ENCODE assay signal across 19 cellular contexts in the genomic region with DNA sequence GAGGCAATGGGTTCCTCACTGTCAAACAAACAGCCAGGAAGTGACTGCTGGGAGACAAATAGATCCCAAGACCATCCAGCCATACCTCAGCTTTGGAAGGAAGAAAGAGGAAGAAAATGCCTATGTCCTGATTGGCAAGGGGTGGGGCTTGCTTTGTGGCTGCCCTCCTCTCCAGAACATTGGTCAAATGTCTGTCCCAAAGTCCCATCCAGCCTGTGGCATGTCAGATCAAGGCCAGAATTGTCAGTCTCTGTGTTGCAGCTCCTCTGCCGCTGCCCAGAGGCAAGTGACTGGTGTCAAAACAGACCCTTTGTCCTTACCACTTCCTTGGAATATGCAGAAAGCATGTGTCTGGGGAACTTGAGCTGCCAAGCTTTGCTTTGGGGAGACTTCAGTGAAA.
A peak's percentile ranks its signal among the peaks of the same experiment; 100 is the strongest.
DNase-seq lines count a peak whose midpoint lies in the region; FAIRE-seq and TF ChIP-seq lines count a peak whose summit lies in the region.
"Had no signal": no experiment of that assay in that cellular context is flagged by ENCODE, and none has a peak within 500 bp of the region (broad histone marks: within the 10 kb centered on the region; RNA-seq: fewer than 3 reads in every experiment).

No MANE protein-coding gene starts in this region.

- TF ChIP-seq CTCF in Loucy (conservative IDR thresholded peaks at IDR 0.05; ENCODE audit: low read length), result no peak
- TF ChIP-seq CTCF in bronchial epithelial cell (IDR thresholded peaks at IDR 0.05; ENCODE audit: insufficient read depth, low read length, severe bottlenecking), result no peak
- TF ChIP-seq CTCF in neural crest cell (conservative IDR thresholded peaks at IDR 0.05), result no peak
- no peak for TF ChIP-seq CTCF in ascending aorta (IDR thresholded peaks at IDR 0.05)

- H3K79me2 ChIP-seq in Loucy (ENCODE audit: insufficient read depth, low read length), result no peaks in the 10 kb centered on the region

- H3K9ac ChIP-seq in BLaER1 treated with 17β-estradiol and CSF1 and Interleukin-3, amounts not matched to agents 10 nM and 100 nM, result no peak overlapping the region
- H3K9ac ChIP-seq in Loucy (ENCODE audit: low read depth, low read length, poor library complexity, severe bottlenecking), result no peak overlapping the region

- H3K9me3 Mint-ChIP-seq in neural crest cell, result peaks cover 9% of the 10 kb centered on the region

- peak; percentile 18 for FAIRE-seq in bronchial epithelial cell (lab: Jason Lieb, UNC)
- FAIRE-seq: RCC 7860 had no signal

- DNase-seq in bronchial epithelial cell (ENCODE audit: low read depth) (no peak), neural crest cell (ENCODE audit: low read depth, low spot score) (no peak), DMS79 treated with DMSO at 0.1 percent for 48 hours (lab: John Stamatoyannopoulos, UW) (no peak), ascending aorta (ENCODE audit: low spot score in 2 of 2) (no peak)
- DNase-seq in activated naive CD4-positive, alpha-beta T cell treated with anti-CD3 and anti-CD28 coated beads, Interleukin-2, amount 50 U/mL, for 16 hours, result no peak
- DNase-seq: C1 segment of cervical spinal cord; Calu3; CD8-positive, alpha-beta T cell; H7; Kasumi-1; MG63; NCI-H1694; NCI-H2081; NCI-H2171; NCI-H524; NCI-H774 had no signal

- no peaks in the 10 kb centered on the region for H3K9me2 ChIP-seq in Loucy (replicated peaks; ENCODE audit: low read depth, low read length)

- H3K4me1 Mint-ChIP-seq in neural crest cell, result peaks cover 33% of the 10 kb centered on the region

- peaks cover 3% of the 10 kb centered on the region for H3K36me3 Mint-ChIP-seq in neural crest cell (ENCODE audit: low read depth)
- H3K36me3 Mint-ChIP-seq: CD8-positive, alpha-beta T cell had no signal

- no peak overlapping the region for H3K4me3 Mint-ChIP-seq in neural crest cell
- H3K4me3 Mint-ChIP-seq: CD8-positive, alpha-beta T cell had no signal

- H3K27me3 Mint-ChIP-seq in neural crest cell (ENCODE audit: low read depth), result peaks cover 54% of the 10 kb centered on the region

- H3K27ac Mint-ChIP-seq in neural crest cell (ENCODE audit: unreplicated experiment), result peak overlapping the region; percentile 63
- H3K27ac Mint-ChIP-seq: CD8-positive, alpha-beta T cell had no signal

- peak overlapping the region in 10 of 11 experiments; percentile 27 to 96 (median 77); a peak in 20 of 22 replicates for H3K4me2 ChIP-seq in BLaER1 treated with 17β-estradiol and CSF1 and Interleukin-3, amounts not matched to agents 10 nM and 100 nM
- no peak overlapping the region for H3K4me2 ChIP-seq in Loucy (ENCODE audit: low read depth, low read length, poor library complexity, severe bottlenecking)

- H3K27me3 ChIP-seq in BLaER1 treated with 17β-estradiol and CSF1 and Interleukin-3, amounts not matched to agents 10 nM and 100 nM, result no peaks in the 10 kb centered on the region
- H3K27me3 ChIP-seq in Loucy (ENCODE audit: insufficient read depth, low read length, poor library complexity, severe bottlenecking), result no peaks in the 10 kb centered on the region
- peaks cover 5% of the 10 kb centered on the region for H3K27me3 ChIP-seq in bronchial epithelial cell (ENCODE audit: control insufficient read depth, insufficient read depth, low read length)
- no peaks in the 10 kb centered on the region for H3K27me3 ChIP-seq in ascending aorta
- H3K27me3 ChIP-seq: MG63 had no signal

- intact Hi-C loops in ascending aorta (cut with DNase I), result no loop called here

- no peak overlapping the region for H3K4me3 ChIP-seq in BLaER1 treated with 17β-estradiol and CSF1 and Interleukin-3, amounts not matched to agents 10 nM and 100 nM
- H3K4me3 ChIP-seq in Loucy (ENCODE audit: low read length, poor library complexity, severe bottlenecking), result no peak overlapping the region
- no peak overlapping the region for H3K4me3 ChIP-seq in bronchial epithelial cell (ENCODE audit: low read depth, low read length)
- H3K4me3 ChIP-seq in ascending aorta, result no peak overlapping the region
- H3K4me3 ChIP-seq: MG63 had no signal

- H3K36me3 ChIP-seq in BLaER1 treated with 17β-estradiol and CSF1 and Interleukin-3, amounts not matched to agents 10 nM and 100 nM, result no peaks in the 10 kb centered on the region
- H3K36me3 ChIP-seq in Loucy (ENCODE audit: insufficient read depth, low read length) (no peaks in the 10 kb centered on the region), bronchial epithelial cell (ENCODE audit: control insufficient read depth, insufficient read depth, low read length) (no peaks in the 10 kb centered on the region), ascending aorta (no peaks in the 10 kb centered on the region)
- H3K36me3 ChIP-seq: MG63 had no signal

- peaks cover 0 to 11% (median 6%) of the 10 kb centered on the region in 11 experiments; a peak in 11 of 22 replicates for H3K9me3 ChIP-seq in BLaER1 treated with 17β-estradiol and CSF1 and Interleukin-3, amounts not matched to agents 10 nM and 100 nM (replicated peaks in 1 of 11)
- H3K9me3 ChIP-seq in Loucy (ENCODE audit: insufficient read depth, low read depth, low read length) (0 out of 2 replicates have a peak, but pooled peaks cover 3% of the 10 kb centered on the region), ascending aorta (peaks cover 0 to 7% of the 10 kb centered on the region in 2 donors)

- peaks cover 0 to 86% (median 67%) of the 10 kb centered on the region in 10 experiments; a peak in 16 of 20 replicates for H3K4me1 ChIP-seq in BLaER1 treated with 17β-estradiol and CSF1 and Interleukin-3, amounts not matched to agents 10 nM and 100 nM
- H3K4me1 ChIP-seq in Loucy (ENCODE audit: insufficient read depth, low read length, poor library complexity, severe bottlenecking) (peaks cover 15% of the 10 kb centered on the region), ascending aorta (no peaks in the 10 kb centered on the region)

- H3K27ac ChIP-seq in BLaER1 treated with 17β-estradiol and CSF1 and Interleukin-3, amounts not matched to agents 10 nM and 100 nM, result no peak overlapping the region
- no peak overlapping the region for H3K27ac ChIP-seq in ascending aorta

- no peaks in the 10 kb centered on the region for H4K20me1 ChIP-seq in BLaER1 treated with 17β-estradiol and CSF1 and Interleukin-3, amounts not matched to agents 10 nM and 100 nM
- no peaks in the 10 kb centered on the region for H4K20me1 ChIP-seq in Loucy (ENCODE audit: insufficient read depth, low read length, poor library complexity, severe bottlenecking)

- no peaks in the 10 kb centered on the region for H3F3A ChIP-seq in Loucy (ENCODE audit: low read depth)

- 0 out of 2 replicates have a peak overlapping the region, but pooled peaks have one; percentile 21 for H2AFZ ChIP-seq in Loucy (ENCODE audit: low read length)
